Comparison of ENCODE assay signal across 1 cellular context in the genomic region with DNA sequence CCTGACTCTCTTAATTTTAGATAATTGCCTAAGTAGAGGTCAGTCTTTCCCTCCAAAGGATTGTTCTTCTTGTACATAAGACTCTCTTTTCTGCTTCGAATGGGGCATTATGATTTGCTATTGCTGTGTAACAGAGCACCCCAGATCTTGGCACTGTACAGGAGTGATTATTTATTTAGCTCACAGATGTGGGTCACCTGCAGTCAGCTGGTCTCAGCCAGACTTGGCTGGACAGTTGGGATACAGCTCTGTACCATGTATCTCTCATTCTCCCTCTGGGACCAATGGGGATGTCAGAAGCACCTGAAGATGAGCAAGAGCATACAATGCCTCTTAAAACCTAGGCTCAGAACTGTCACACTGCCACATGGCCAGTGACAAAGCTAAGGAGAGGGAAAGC.
TF ChIP-seq lines count a peak whose summit lies in the region.

No MANE protein-coding gene starts in this region.

TF ChIP-seq in HepG2, 621 proteins besides CTCF, POLR2A, EP300 and RAD21 (continued from another document):
- TF ChIP-seq, protein P1, sequence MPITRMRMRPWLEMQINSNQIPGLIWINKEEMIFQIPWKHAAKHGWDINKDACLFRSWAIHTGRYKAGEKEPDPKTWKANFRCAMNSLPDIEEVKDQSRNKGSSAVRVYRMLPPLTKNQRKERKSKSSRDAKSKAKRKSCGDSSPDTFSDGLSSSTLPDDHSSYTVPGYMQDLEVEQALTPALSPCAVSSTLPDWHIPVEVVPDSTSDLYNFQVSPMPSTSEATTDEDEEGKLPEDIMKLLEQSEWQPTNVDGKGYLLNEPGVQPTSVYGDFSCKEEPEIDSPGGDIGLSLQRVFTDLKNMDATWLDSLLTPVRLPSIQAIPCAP (CRISPR knock-in tag; IDR thresholded peaks at IDR 0.05; ENCODE audit: low read depth): no peak
- TF ChIP-seq, protein P2, sequence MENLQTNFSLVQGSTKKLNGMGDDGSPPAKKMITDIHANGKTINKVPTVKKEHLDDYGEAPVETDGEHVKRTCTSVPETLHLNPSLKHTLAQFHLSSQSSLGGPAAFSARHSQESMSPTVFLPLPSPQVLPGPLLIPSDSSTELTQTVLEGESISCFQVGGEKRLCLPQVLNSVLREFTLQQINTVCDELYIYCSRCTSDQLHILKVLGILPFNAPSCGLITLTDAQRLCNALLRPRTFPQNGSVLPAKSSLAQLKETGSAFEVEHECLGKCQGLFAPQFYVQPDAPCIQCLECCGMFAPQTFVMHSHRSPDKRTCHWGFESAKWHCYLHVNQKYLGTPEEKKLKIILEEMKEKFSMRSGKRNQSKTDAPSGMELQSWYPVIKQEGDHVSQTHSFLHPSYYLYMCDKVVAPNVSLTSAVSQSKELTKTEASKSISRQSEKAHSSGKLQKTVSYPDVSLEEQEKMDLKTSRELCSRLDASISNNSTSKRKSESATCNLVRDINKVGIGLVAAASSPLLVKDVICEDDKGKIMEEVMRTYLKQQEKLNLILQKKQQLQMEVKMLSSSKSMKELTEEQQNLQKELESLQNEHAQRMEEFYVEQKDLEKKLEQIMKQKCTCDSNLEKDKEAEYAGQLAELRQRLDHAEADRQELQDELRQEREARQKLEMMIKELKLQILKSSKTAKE (CRISPR knock-in tag; IDR thresholded peaks at IDR 0.05; ENCODE audit: borderline replicate concordance): no peak
- TF ChIP-seq KDM1A (CRISPR knock-in tag; IDR thresholded peaks at IDR 0.05) (no peak), ZFP90 (CRISPR knock-in tag; IDR thresholded peaks at IDR 0.05; ENCODE audit: borderline replicate concordance) (no peak), SP1 (IDR thresholded peaks at IDR 0.05) (no peak), SP1 (CRISPR knock-in tag; IDR thresholded peaks at IDR 0.05) (no peak), ZNF772 (CRISPR knock-in tag; IDR thresholded peaks at IDR 0.05) (no peak)
- TF ChIP-seq, protein P3, sequence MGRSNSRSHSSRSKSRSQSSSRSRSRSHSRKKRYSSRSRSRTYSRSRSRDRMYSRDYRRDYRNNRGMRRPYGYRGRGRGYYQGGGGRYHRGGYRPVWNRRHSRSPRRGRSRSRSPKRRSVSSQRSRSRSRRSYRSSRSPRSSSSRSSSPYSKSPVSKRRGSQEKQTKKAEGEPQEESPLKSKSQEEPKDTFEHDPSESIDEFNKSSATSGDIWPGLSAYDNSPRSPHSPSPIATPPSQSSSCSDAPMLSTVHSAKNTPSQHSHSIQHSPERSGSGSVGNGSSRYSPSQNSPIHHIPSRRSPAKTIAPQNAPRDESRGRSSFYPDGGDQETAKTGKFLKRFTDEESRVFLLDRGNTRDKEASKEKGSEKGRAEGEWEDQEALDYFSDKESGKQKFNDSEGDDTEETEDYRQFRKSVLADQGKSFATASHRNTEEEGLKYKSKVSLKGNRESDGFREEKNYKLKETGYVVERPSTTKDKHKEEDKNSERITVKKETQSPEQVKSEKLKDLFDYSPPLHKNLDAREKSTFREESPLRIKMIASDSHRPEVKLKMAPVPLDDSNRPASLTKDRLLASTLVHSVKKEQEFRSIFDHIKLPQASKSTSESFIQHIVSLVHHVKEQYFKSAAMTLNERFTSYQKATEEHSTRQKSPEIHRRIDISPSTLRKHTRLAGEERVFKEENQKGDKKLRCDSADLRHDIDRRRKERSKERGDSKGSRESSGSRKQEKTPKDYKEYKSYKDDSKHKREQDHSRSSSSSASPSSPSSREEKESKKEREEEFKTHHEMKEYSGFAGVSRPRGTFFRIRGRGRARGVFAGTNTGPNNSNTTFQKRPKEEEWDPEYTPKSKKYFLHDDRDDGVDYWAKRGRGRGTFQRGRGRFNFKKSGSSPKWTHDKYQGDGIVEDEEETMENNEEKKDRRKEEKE (IDR thresholded peaks at IDR 0.05): no peak
